Comparison of ENCODE assay signal across 1 cellular context in genomic region chr22:20010307-20011122, GRCh38.
TF ChIP-seq lines count a peak whose summit lies in the region.

No MANE protein-coding gene starts in this region.

TF ChIP-seq in WTC11, 78 proteins besides CTCF, POLR2A, EP300 and RAD21 (continued from another document):
- TF ChIP-seq KAT7 (CRISPR knock-in tag; IDR thresholded peaks at IDR 0.05; ENCODE audit: borderline replicate concordance): no peak
- no peak for TF ChIP-seq FOXP1 (CRISPR knock-in tag; IDR thresholded peaks at IDR 0.05; ENCODE audit: borderline replicate concordance)
- TF ChIP-seq GABPB1 (CRISPR knock-in tag; IDR thresholded peaks at IDR 0.05): no peak
- TF ChIP-seq MXD4 (CRISPR knock-in tag; IDR thresholded peaks at IDR 0.05; ENCODE audit: borderline replicate concordance): no peak
- TF ChIP-seq E2F4 (CRISPR knock-in tag; IDR thresholded peaks at IDR 0.05; ENCODE audit: borderline replicate concordance, low read depth): no peak
- no peak for TF ChIP-seq PRDM15 (CRISPR knock-in tag; IDR thresholded peaks at IDR 0.05)
- TF ChIP-seq ERG (CRISPR knock-in tag; IDR thresholded peaks at IDR 0.05): no peak
